ENCODE assay signal across 36 cellular contexts in the genomic region with DNA sequence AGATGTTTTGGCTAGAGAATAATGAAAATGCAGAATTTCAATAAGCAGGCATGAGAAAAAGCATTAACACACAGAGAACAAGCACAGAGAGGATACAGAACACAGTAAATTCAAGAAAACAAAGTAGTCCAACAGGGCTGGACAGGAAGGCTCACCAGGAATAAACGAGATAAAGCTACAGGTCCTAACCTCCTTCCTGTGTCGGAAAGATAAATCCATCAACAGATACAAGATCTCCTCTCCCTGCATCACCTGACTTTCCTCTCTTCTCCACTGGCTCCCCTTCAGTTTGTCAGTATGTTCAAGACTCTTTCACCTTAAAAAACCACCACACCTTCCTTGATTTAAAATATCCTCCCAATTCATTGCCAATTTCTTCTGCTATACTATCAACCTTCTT. TPM values are rescaled to one million over a fixed set of nuclear protein-coding genes. Genes with fewer than 3 reads are reported as not detected.
DNase-seq lines count a peak whose midpoint lies in the region; ATAC-seq, FAIRE-seq and TF ChIP-seq lines count a peak whose summit lies in the region.
"Had no signal": no experiment of that assay in that cellular context is flagged by ENCODE, and none has a peak within 500 bp of the region (broad histone marks: within the 10 kb centered on the region; RNA-seq: fewer than 3 reads in every experiment).

No MANE protein-coding gene starts in this region.

- H3K36me3 ChIP-seq in HEK293 (ENCODE audit: control insufficient read depth in 2 of 2, insufficient read depth in 1 of 2, low read length in 2 of 2) (no peaks in the 10 kb centered on the region), K562 (ENCODE audit: control insufficient read depth, insufficient read depth, low read length) (peaks cover 38% of the 10 kb centered on the region)
- H3K36me3 ChIP-seq: BE2C; BLaER1; BLaER1 treated with 17β-estradiol and CSF1 and Interleukin-3, amounts not matched to agents 10 nM and 100 nM had no signal

- H3K9me3 ChIP-seq in HEK293 (ENCODE audit: control insufficient read depth, insufficient read depth, low read depth, low read length) (no peaks in the 10 kb centered on the region), K562 (replicated peaks; ENCODE audit: control insufficient read depth, insufficient read depth, low read depth, low read length) (no peaks in the 10 kb centered on the region)
- H3K9me3 ChIP-seq: A549; BE2C; BLaER1; BLaER1 treated with 17β-estradiol and CSF1 and Interleukin-3, amounts not matched to agents 10 nM and 100 nM; Caco-2 had no signal

- TF ChIP-seq RAD21 in K562 (CRISPR knock-in tag; conservative IDR thresholded peaks at IDR 0.05 in 1 of 2, IDR thresholded peaks at IDR 0.05 in 1 of 2) = no peak

- H3K4me3 ChIP-seq in HEK293 (ENCODE audit: low read depth, low read length) (no peak overlapping the region), K562 (no peak overlapping the region)
- H3K4me3 ChIP-seq: A549; BLaER1; BLaER1 treated with 17β-estradiol and CSF1 and Interleukin-3, amounts not matched to agents 10 nM and 100 nM had no signal

- no peaks in the 10 kb centered on the region for H3K9me1 ChIP-seq in K562 (ENCODE audit: control insufficient read depth, insufficient read depth, low read length)

- in situ Hi-C loops in K562 (cut with MboI) = no loop called here

- peak overlapping the region in 1 of 2 experiments; percentile 17; a peak in 2 of 4 replicates for H3K9ac ChIP-seq in K562 (ENCODE audit: insufficient read depth in 1 of 2, low read depth in 2 of 2, low read length in 2 of 2)
- H3K9ac ChIP-seq: BLaER1; BLaER1 treated with 17β-estradiol and CSF1 and Interleukin-3, amounts not matched to agents 10 nM and 100 nM had no signal

- peaks cover 52% of the 10 kb centered on the region for H3K79me2 ChIP-seq in K562 (ENCODE audit: control insufficient read depth, insufficient read depth, low read length)

- CTCF ChIA-PET in HEK293 (lab: Yijun Ruan, JAX) (no interaction called here), K562 (lab: Yijun Ruan, JAX; ENCODE audit: low intra/inter-chr PET ratio) (no interaction called here)

- ATAC-seq in K562 (peak; percentile 80), HG02763 (IDR thresholded peaks at IDR 0.05; ENCODE audit: unreplicated experiment) (no peak), left colon (no peak)
- ATAC-seq: A549; CD8-positive, alpha-beta T cell had no signal

- DNase-seq in NCI-H82 (lab: John Stamatoyannopoulos, UW) (peak; percentile 8), NCI-H82 treated with DMSO at 0.1 percent for 48 hours (lab: John Stamatoyannopoulos, UW; ENCODE audit: unreplicated experiment) (no peak), HTR-8/SVneo (ENCODE audit: insufficient read length, low spot score) (no peak), K562 (ENCODE audit: extremely low read depth in 1 of 4, low spot score in 3 of 4) (peak in 2 of 4 experiments; percentile 65 to 78), left colon (no peak)
- no peak for DNase-seq in stimulated activated CD4-positive, alpha-beta T cell treated with anti-CD3 and anti-CD28 coated beads, Interleukin-4, amount 100 ng/mL, for 24 hours
- DNase-seq: 8988T; ACHN; AML-193; BE2C; C1 segment of cervical spinal cord; Caco-2; Calu3; CD4-positive, alpha-beta memory T cell; CD4-positive, alpha-beta T cell; CD4-positive, CD25-positive, alpha-beta regulatory T cell; CD8-positive, alpha-beta memory T cell; CD8-positive, alpha-beta T cell; COR-L47; DMS 273 treated with DMSO at 0.1 percent for 48 hours; DMS153; DMS53; DMS79; DMS79 treated with DMSO at 0.1 percent for 48 hours; DND-41; EL had no signal

- POLR2A ChIA-PET in HEK293 (lab: Yijun Ruan, JAX) (no interaction called here), K562 (lab: Yijun Ruan, JAX) (interaction anchor here (0.6 to 2.3 kb wide), 10 partner anchors 8 to 417 kb away, joined by 3 to 12 read pairs (median 4); no protein-coding TSS in a partner anchor)

- no peaks in the 10 kb centered on the region for H3K27me3 ChIP-seq in K562 (ENCODE audit: control insufficient read depth in 2 of 2, insufficient read depth in 2 of 2, low read length in 2 of 2)
- H3K27me3 ChIP-seq: BLaER1; BLaER1 treated with 17β-estradiol and CSF1 and Interleukin-3, amounts not matched to agents 10 nM and 100 nM had no signal

- peak; percentile 80; the same call in 1 of the 2 replicates for TF ChIP-seq EP300 in K562 (IDR thresholded peaks at IDR 0.05; ENCODE audit: low read length)

- H3K4me1 ChIP-seq in HEK293 (ENCODE audit: control insufficient read depth, insufficient read depth, low read length) (no peaks in the 10 kb centered on the region), K562 (replicated peaks in 1 of 2; ENCODE audit: control insufficient read depth in 2 of 2, insufficient read depth in 2 of 2, low read length in 2 of 2) (peaks cover 10 to 27% of the 10 kb centered on the region in 2 experiments)
- H3K4me1 ChIP-seq: A549, BE2C, Caco-2 had no signal

- H3K27ac ChIP-seq in HEK293 (ENCODE audit: extremely low read depth, low read depth, low read length) (no peak overlapping the region), K562 (ENCODE audit: extremely low read depth, low read depth, low read length) (peak overlapping the region; percentile 33)
- H3K27ac ChIP-seq: 22Rv1; A549; BLaER1; BLaER1 treated with 17β-estradiol and CSF1 and Interleukin-3, amounts not matched to agents 10 nM and 100 nM; C4-2B had no signal

- H4K20me1 ChIP-seq in K562 (replicated peaks; ENCODE audit: control insufficient read depth, insufficient read depth, low read length) = no peaks in the 10 kb centered on the region
- H4K20me1 ChIP-seq: BLaER1; BLaER1 treated with 17β-estradiol and CSF1 and Interleukin-3, amounts not matched to agents 10 nM and 100 nM had no signal

- intact Hi-C loops in K562 (cut with micrococcal nuclease) (no loop called here), left colon (cut with DNase I, micrococcal nuclease) (no loop called here)

- FAIRE-seq in HTR-8/SVneo (lab: Jason Lieb, UNC) = peak; percentile 76
- FAIRE-seq in K562 (lab: Jason Lieb, UNC) = peak; percentile 55
- FAIRE-seq: A204.1 had no signal

- H2AFZ ChIP-seq in K562 (ENCODE audit: low read depth, low read length) = no peak overlapping the region

- TF ChIP-seq CTCF in HEK293 (tag by site-specific recombination; IDR thresholded peaks at IDR 0.05) (no peak), K562 (IDR thresholded peaks at IDR 0.05 in 2 of 3, conservative IDR thresholded peaks at IDR 0.05 in 1 of 3; ENCODE audit: insufficient read depth in 2 of 3, low read depth in 1 of 3, low read length in 3 of 3) (no peak)

- no peak for TF ChIP-seq POLR2A in K562 (conservative IDR thresholded peaks at IDR 0.05)

- BruUV-seq in K562 (replicated peaks; lab: Mats Ljungman, UMichigan) = no TSS peak

- WGBS in K562 (ENCODE audit: insufficient coverage, low coverage, missing lambda C conversion rate) = 0% methylated on average over 2 of the region's 2 CpGs

- H3K4me2 ChIP-seq in K562 (ENCODE audit: insufficient read depth, low read length) = peak overlapping the region; percentile 40
- H3K4me2 ChIP-seq: A549; BLaER1; BLaER1 treated with 17β-estradiol and CSF1 and Interleukin-3, amounts not matched to agents 10 nM and 100 nM had no signal

TF ChIP-seq in HEK293, 187 proteins besides CTCF, POLR2A, EP300 and RAD21 (continues in another document):
- TF ChIP-seq SCRT2 (tag by site-specific recombination; IDR thresholded peaks at IDR 0.05) = 0 out of 2 replicates have a peak, but pooled peaks have one; percentile 35

TF ChIP-seq in K562, 482 proteins besides CTCF, POLR2A, EP300 and RAD21 (continues in another document):
- no peak for TF ChIP-seq PTRF (tag; IDR thresholded peaks at IDR 0.05)
- TF ChIP-seq CCNT2 (IDR thresholded peaks at IDR 0.05; ENCODE audit: borderline replicate concordance, extremely low read depth, insufficient read length, low read depth, low read length) = peak; percentile 66
- TF ChIP-seq ZNF41 (CRISPR knock-in tag; conservative IDR thresholded peaks at IDR 0.05) = no peak
- TF ChIP-seq ESRRA (IDR thresholded peaks at IDR 0.05; ENCODE audit: borderline replicate concordance, low read depth) = no peak
- peak; percentile 20; the same call in 1 of the 2 replicates for TF ChIP-seq CXXC5 (CRISPR knock-in tag; IDR thresholded peaks at IDR 0.05)
- TF ChIP-seq PML (IDR thresholded peaks at IDR 0.05; ENCODE audit: low read length) = peak; percentile 38; the same call in 1 of the 2 replicates

RNA-seq across cellular contexts. Expression of a gene that starts 11.4 kb away (rescaled TPM):
- total RNA-seq in K562 (2011; cell fraction: chromatin; rRNA removed; ENCODE audit: low replicate concordance) = 28.7 and 54.4 TPM in 2 replicates
- 20.5 and 27.2 TPM in 2 replicates for total RNA-seq in K562 (2011; cell fraction: nucleolus; rRNA removed)
- 38.1 and 39.1 TPM in 2 replicates for total RNA-seq in K562 (2011; cell fraction: nucleoplasm; rRNA removed)
- total RNA-seq in K562 (2014; rRNA removed) (6.3 and 10.9 TPM in 2 replicates), K562 (2014; rRNA removed; fragmentation: Illumina TruSeq; extraction: Trizol) (8.9 and 9.7 TPM in 2 replicates), K562 (2015; rRNA removed; fragmentation: Illumina TruSeq; extraction: Trizol) (10.2 and 10.5 TPM in 2 replicates), K562 (2021) (13.4 and 13.7 TPM in 2 replicates), left colon (1 to 10 TPM in 1 of 2 donors, under 1 TPM in 1; 0.58 to 2.5 TPM)
- polyA plus RNA-seq in K562 (2011; rRNA removed) (11.3 and 19.7 TPM in 2 replicates), K562 (2014; fragmentation: Illumina TruSeq; extraction: Trizol) (9.1 and 11.0 TPM in 2 replicates), K562 (2014; fragmentation: Nextera tagmentation; extraction: Ambion mirVana) (1 to 10 TPM; 2.2 to 2.8 TPM), K562 (2014; rRNA removed) (8.9 and 9.8 TPM in 2 replicates)
- 8.0 and 10.2 TPM in 2 replicates for polyA plus RNA-seq in K562 (2011; cell fraction: cytosol; rRNA removed)
- polyA plus RNA-seq in K562 (2011; cell fraction: nucleus; rRNA removed) = 82.3 and 90.6 TPM in 2 replicates
- polyA plus RNA-seq in K562 (2012) = 12.4 and 14.5 TPM in 2 replicates
- polyA minus RNA-seq in K562 (2011; rRNA and poly(A)+ RNA removed) = 21.3 and 24.0 TPM in 2 replicates
- polyA minus RNA-seq in K562 (2011; cell fraction: cytosol; rRNA and poly(A)+ RNA removed) = 14.0 and 15.8 TPM in 2 replicates
- polyA minus RNA-seq in K562 (2011; cell fraction: nucleus; rRNA and poly(A)+ RNA removed) = 30.6 and 37.4 TPM in 2 replicates
- total RNA-seq: A673; CD4-positive, CD25-positive, alpha-beta regulatory T cell had no signal
- polyA plus RNA-seq: CD14-positive monocyte had no signal
